In the genomic region with DNA sequence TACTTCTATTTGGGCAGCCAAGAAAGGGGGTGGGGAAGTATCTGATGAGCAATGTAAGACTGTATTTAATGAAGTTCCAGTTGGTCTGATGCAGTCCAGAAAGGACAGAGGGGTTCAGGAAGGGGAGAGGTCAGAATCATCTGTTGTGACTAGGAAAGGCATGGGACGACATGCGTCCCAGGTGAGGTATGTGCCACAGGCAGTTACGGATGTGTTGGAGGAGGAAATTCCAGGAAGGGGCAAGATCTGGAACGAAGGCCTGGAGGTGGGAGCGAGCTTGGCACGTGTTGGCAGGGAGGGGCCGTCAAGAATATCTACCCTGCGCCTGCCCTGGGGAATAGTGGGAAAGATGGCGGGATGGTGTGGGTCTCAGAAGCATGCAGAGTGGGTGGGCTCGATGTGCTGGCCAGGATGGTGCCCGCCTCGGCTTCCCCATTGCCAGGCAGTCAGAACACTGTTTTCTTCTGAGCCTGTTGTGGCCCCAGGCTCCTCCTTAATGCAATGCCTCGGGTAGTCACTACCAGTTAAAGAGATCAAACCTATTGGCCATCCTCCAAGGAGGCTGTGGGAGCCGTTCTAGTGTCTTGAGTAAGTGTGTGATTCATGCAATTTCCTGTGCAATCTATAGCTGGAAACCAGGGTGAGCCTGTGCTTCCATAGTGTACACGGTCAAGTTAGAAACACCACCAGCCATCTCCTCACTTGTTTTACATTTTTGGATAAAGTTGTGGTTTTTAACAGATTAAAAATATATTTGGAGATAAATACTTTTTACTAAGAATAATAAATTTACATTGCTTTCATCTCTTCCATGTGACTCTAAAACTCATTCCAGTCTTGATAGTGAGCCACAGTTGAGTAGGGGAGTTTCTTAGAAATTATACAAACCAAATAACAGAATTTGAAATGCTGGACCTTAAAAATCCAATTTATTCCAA, we compare ENCODE assay signal across 7 cellular contexts. TPM values are rescaled to one million over a fixed set of nuclear protein-coding genes. Genes with fewer than 3 reads are reported as not detected.
DNase-seq lines count a peak whose midpoint lies in the region; ATAC-seq, FAIRE-seq and TF ChIP-seq lines count a peak whose summit lies in the region.

No MANE protein-coding gene starts in this region.

- TF ChIP-seq POLR2A in GM12892 (IDR thresholded peaks at IDR 0.05; ENCODE audit: low read depth, low read length) = no peak

- ATAC-seq in stimulated activated naive CD8-positive, alpha-beta T cell treated with anti-CD3 and anti-CD28 coated beads, Interleukin-15, Interleukin-2, amounts not matched to agents 100 U/mL and 50 U/mL, for 24 hours = peak; percentile 52
- ATAC-seq in GM21390 (IDR thresholded peaks at IDR 0.05; ENCODE audit: unreplicated experiment) = no peak

- FAIRE-seq in GM12892 (lab: Jason Lieb, UNC) = no peak

- DNase-seq in HS-5 (ENCODE audit: low read depth) (peak; percentile 85), T1000 (lab: John Stamatoyannopoulos, UW) (peak; percentile 63), glomerular visceral epithelial cell (ENCODE audit: extremely low spot score) (peak; percentile 93), GM12892 (ENCODE audit: insufficient read length) (no peak), T-helper 2 cell (no peak)
- DNase-seq in stimulated activated naive CD8-positive, alpha-beta T cell treated with anti-CD3 and anti-CD28 coated beads, Interleukin-15, Interleukin-2, amounts not matched to agents 100 U/mL and 50 U/mL, for 24 hours = no peak

RNA-seq across cellular contexts. Expression of a gene that starts 57.6 kb away (rescaled TPM):
- not detected for polyA plus RNA-seq in GM12892 (2012; ENCODE audit: missing spikeins)

Comparison
In these comparisons a context has a peak if more than half of its experiments do, and no peak if none do; other contexts are left out.
1. DNase-seq: peak in HS-5 (single experiment), T1000 (single experiment) and glomerular visceral epithelial cell (single experiment); none in stimulated activated naive CD8-positive, alpha-beta T cell treated with anti-CD3 and anti-CD28 coated beads, Interleukin-15, Interleukin-2, amounts not matched to agents 100 U/mL and 50 U/mL, for 24 hours (single experiment), GM12892 (single experiment) and T-helper 2 cell (0 of 5).